ENCODE assay signal across 15 cellular contexts in the genomic region with DNA sequence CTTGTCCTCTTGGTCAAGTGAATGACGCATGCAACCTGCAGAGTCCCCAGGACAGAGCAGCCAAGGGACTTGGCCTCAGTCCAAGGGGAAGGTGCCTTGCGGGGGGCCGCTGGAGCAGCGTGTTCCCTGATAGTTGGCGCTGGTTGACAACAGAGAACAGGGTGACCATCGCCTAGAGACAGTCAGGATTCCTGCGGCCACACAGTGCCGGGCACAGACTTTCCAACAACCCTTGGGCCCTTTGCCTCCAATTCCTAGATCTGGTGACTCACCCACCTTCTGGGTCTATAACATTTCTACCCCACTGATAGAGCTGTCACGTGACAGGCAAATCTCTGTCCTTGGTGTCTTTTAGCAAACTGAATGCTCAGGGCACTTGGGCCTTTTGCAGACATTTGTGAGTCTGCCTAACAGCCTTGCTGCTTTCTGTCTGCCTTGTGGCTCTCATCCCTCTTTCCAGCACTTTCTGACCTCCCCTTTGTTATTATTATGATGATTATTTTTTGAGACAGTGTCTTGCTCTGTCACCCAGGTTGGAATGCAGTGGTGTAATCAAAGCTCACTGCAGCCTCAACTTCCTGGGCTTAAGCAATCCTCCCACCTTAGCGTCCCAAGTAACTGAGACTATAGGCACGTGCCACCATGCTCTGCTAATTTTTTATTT. TPM values are rescaled to one million over a fixed set of nuclear protein-coding genes. Genes with fewer than 3 reads are reported as not detected.
DNase-seq lines count a peak whose midpoint lies in the region; ATAC-seq and TF ChIP-seq lines count a peak whose summit lies in the region.
"Had no signal": no experiment of that assay in that cellular context is flagged by ENCODE, and none has a peak within 500 bp of the region (broad histone marks: within the 10 kb centered on the region; RNA-seq: fewer than 3 reads in every experiment).

No MANE protein-coding gene starts in this region.

- H3K27ac ChIP-seq in AG04450 (ENCODE audit: low read depth, low read length) (peak overlapping the region; percentile 31), adrenal gland (peak overlapping the region in 2 of 5 donors; percentile 34 to 35)
- no peak overlapping the region for H3K27ac ChIP-seq in naive thymus-derived CD4-positive, alpha-beta T cell (ENCODE audit: low read depth, low read length)

- 65 to 76% (median 67%) methylated on average over 4 to 11 of the region's 11 CpGs for WGBS in adrenal gland, 4 donors

- H3K36me3 ChIP-seq in adrenal gland (replicated peaks in 1 of 2): peaks cover 0 to 18% of the 10 kb centered on the region in 2 donors
- peaks cover 0 to 36% (median 0%) of the 10 kb centered on the region in 3 experiments for H3K36me3 ChIP-seq in naive thymus-derived CD4-positive, alpha-beta T cell (ENCODE audit: control insufficient read depth in 2 of 3, insufficient read depth in 3 of 3, low read length in 3 of 3)

- H3K4me1 ChIP-seq in adrenal gland (replicated peaks in 1 of 2): peaks cover 0 to 14% of the 10 kb centered on the region in 2 donors
- H3K4me1 ChIP-seq in naive thymus-derived CD4-positive, alpha-beta T cell (ENCODE audit: control insufficient read depth in 2 of 2, insufficient read depth in 2 of 2, low read length in 2 of 2): no peaks in the 10 kb centered on the region

- H3K4me3 Mint-ChIP-seq in naive thymus-derived CD4-positive, alpha-beta T cell: no peak overlapping the region
- no peak overlapping the region for H3K4me3 Mint-ChIP-seq in WTC11

- peak overlapping the region in 1 of 9 donors; percentile 80 for H3K27ac Mint-ChIP-seq in naive thymus-derived CD4-positive, alpha-beta T cell
- H3K27ac Mint-ChIP-seq in WTC11: no peak overlapping the region
- H3K27ac Mint-ChIP-seq: CD4-positive, CD25-positive, alpha-beta regulatory T cell had no signal

- no peaks in the 10 kb centered on the region for H3K27me3 Mint-ChIP-seq in naive thymus-derived CD4-positive, alpha-beta T cell
- no peaks in the 10 kb centered on the region for H3K27me3 Mint-ChIP-seq in WTC11 (ENCODE audit: low read depth)
- H3K27me3 Mint-ChIP-seq: CD4-positive, CD25-positive, alpha-beta regulatory T cell had no signal

- H3K27me3 ChIP-seq in AG04450 (ENCODE audit: control insufficient read depth, insufficient read depth, low read length) (no peaks in the 10 kb centered on the region), adrenal gland (no peaks in the 10 kb centered on the region)
- H3K27me3 ChIP-seq in naive thymus-derived CD4-positive, alpha-beta T cell (ENCODE audit: control insufficient read depth in 2 of 2, insufficient read depth in 2 of 2, low read length in 2 of 2): no peaks in the 10 kb centered on the region

- ATAC-seq in naive thymus-derived CD4-positive, alpha-beta T cell: no peak
- no peak for ATAC-seq in WTC11

- intact Hi-C loops in adrenal gland (cut with DNase I): loop anchor here in 1 of 2 donors (5.0 kb wide), 1 partner anchor 49 kb away; no protein-coding TSS in a partner anchor
- intact Hi-C loops in naive thymus-derived CD4-positive, alpha-beta T cell (cut with micrococcal nuclease): no loop called here

- TF ChIP-seq CTCF in AG04450 (IDR thresholded peaks at IDR 0.05; ENCODE audit: low read depth, low read length): no peak
- TF ChIP-seq CTCF in adrenal gland (IDR thresholded peaks at IDR 0.05): no peak
- no peak for TF ChIP-seq CTCF in fibroblast of villous mesenchyme (IDR thresholded peaks at IDR 0.05; ENCODE audit: insufficient read depth, low read depth, low read length)
- TF ChIP-seq CTCF in WTC11 (IDR thresholded peaks at IDR 0.05): no peak

- POLR2A ChIA-PET in AG04450 (lab: Yijun Ruan, JAX) (no interaction called here), WTC11 (lab: Charles Lee) (no interaction called here)
- POLR2A ChIA-PET in naive thymus-derived CD4-positive, alpha-beta T cell (lab: Charles Lee): no interaction called here

- H3K36me3 Mint-ChIP-seq in naive thymus-derived CD4-positive, alpha-beta T cell: peaks cover 0 to 35% (median 4%) of the 10 kb centered on the region in 5 donors
- H3K36me3 Mint-ChIP-seq in WTC11: peaks cover 72% of the 10 kb centered on the region

- H3K4me1 Mint-ChIP-seq in naive thymus-derived CD4-positive, alpha-beta T cell: no peaks in the 10 kb centered on the region
- no peaks in the 10 kb centered on the region for H3K4me1 Mint-ChIP-seq in WTC11

- CTCF ChIA-PET in AG04450 (lab: Charles Lee) (no interaction called here), WTC11 (lab: Charles Lee) (no interaction called here)
- CTCF ChIA-PET in naive thymus-derived CD4-positive, alpha-beta T cell (lab: Charles Lee): no interaction called here

- no peak for TF ChIP-seq POLR2A in adrenal gland (IDR thresholded peaks at IDR 0.05)

- H3K9me3 ChIP-seq in AG04450 (ENCODE audit: control insufficient read depth, insufficient read depth, low read length) (no peaks in the 10 kb centered on the region; the same call in 1 of the 2 replicates), adrenal gland (replicated peaks in 1 of 3) (no peaks in the 10 kb centered on the region)
- H3K9me3 ChIP-seq in naive thymus-derived CD4-positive, alpha-beta T cell (ENCODE audit: control insufficient read depth in 2 of 3, low read length in 3 of 3): no peaks in the 10 kb centered on the region

- H3K4me3 ChIP-seq in AG04450 (ENCODE audit: low read depth, low read length) (no peak overlapping the region), adrenal gland (no peak overlapping the region), fibroblast of villous mesenchyme (ENCODE audit: low read depth, low read length) (no peak overlapping the region)
- no peak overlapping the region for H3K4me3 ChIP-seq in naive thymus-derived CD4-positive, alpha-beta T cell (ENCODE audit: low read length)

- no peaks in the 10 kb centered on the region for H3K9me3 Mint-ChIP-seq in naive thymus-derived CD4-positive, alpha-beta T cell
- no peaks in the 10 kb centered on the region for H3K9me3 Mint-ChIP-seq in WTC11
- H3K9me3 Mint-ChIP-seq: CD4-positive, CD25-positive, alpha-beta regulatory T cell had no signal

- DNase-seq in AG04450 (ENCODE audit: low read depth, low spot score): no peak
- peak; percentile 42 for DNase-seq in HCEC 1CT
- DNase-seq in adrenal gland: peak in 5 of 7 donors; percentile 61 to 69 (median 67)
- peak; percentile 56 for DNase-seq in fibroblast of villous mesenchyme (ENCODE audit: low read depth)
- DNase-seq in SHP77 (lab: John Stamatoyannopoulos, UW): no peak
- DNase-seq in OCI-M2 (lab: John Stamatoyannopoulos, UW; ENCODE audit: unreplicated experiment): no peak
- DNase-seq in naive thymus-derived CD4-positive, alpha-beta T cell: no peak
- DNase-seq in WTC11 (ENCODE audit: low spot score): no peak
- DNase-seq: CD4-positive, CD25-positive, alpha-beta regulatory T cell; DMS79; GOT3; Kasumi-1; NCI-H1417; NCI-H2029; NCI-H510A had no signal

TF ChIP-seq in WTC11, 78 proteins besides CTCF, POLR2A, EP300 and RAD21 (continues in another document):
- TF ChIP-seq, protein P1, sequence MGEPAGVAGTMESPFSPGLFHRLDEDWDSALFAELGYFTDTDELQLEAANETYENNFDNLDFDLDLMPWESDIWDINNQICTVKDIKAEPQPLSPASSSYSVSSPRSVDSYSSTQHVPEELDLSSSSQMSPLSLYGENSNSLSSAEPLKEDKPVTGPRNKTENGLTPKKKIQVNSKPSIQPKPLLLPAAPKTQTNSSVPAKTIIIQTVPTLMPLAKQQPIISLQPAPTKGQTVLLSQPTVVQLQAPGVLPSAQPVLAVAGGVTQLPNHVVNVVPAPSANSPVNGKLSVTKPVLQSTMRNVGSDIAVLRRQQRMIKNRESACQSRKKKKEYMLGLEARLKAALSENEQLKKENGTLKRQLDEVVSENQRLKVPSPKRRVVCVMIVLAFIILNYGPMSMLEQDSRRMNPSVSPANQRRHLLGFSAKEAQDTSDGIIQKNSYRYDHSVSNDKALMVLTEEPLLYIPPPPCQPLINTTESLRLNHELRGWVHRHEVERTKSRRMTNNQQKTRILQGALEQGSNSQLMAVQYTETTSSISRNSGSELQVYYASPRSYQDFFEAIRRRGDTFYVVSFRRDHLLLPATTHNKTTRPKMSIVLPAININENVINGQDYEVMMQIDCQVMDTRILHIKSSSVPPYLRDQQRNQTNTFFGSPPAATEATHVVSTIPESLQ (CRISPR knock-in tag; IDR thresholded peaks at IDR 0.05): no peak

RNA-seq across cellular contexts. Expression of a gene that starts 11.9 kb away (rescaled TPM):
- polyA plus RNA-seq in AG04450 (2011; rRNA removed) (1.8 TPM in 2 replicates), adrenal gland (1 to 10 TPM in 1 of 3 donors, under 1 TPM in 2; 0.33 to 2.5 (median 0.98) TPM)
- 1.8 and 2.1 TPM in 2 replicates for polyA minus RNA-seq in AG04450 (2011; rRNA and poly(A)+ RNA removed)
- total RNA-seq in adrenal gland (1 to 10 TPM in 6 of 8 donors, under 1 TPM in 2; 0.53 to 8.2 (median 1.6) TPM), fibroblast of villous mesenchyme (6.9 and 8.4 TPM in 2 replicates), WTC11 (2021) (51.7 to 61.6 TPM (median 51.9 TPM) in 3 replicates)
- 10 to 100 TPM in 1 of 5 experiments, 1 to 10 TPM in 1, under 1 TPM in 2, not detected in 1; 0.32 to 16.7 (median 0.71) TPM for total RNA-seq in naive thymus-derived CD4-positive, alpha-beta T cell
- polyA plus RNA-seq in naive thymus-derived CD4-positive, alpha-beta T cell: under 1 TPM; 0.39 to 0.84 TPM
- total RNA-seq: CD4-positive, CD25-positive, alpha-beta regulatory T cell had no signal

RNA-seq across cellular contexts. Expression of a gene that starts 18.8 kb away (rescaled TPM):
- 2.3 and 2.5 TPM in 2 replicates for polyA plus RNA-seq in AG04450 (2011; rRNA removed)
- polyA minus RNA-seq in AG04450 (2011; rRNA and poly(A)+ RNA removed): 10.2 and 11.3 TPM in 2 replicates
- total RNA-seq in adrenal gland: 1 to 10 TPM; 1.6 to 3.4 (median 2.4) TPM
- 1 to 10 TPM in 1 of 3 donors, under 1 TPM in 2; 0.71 to 2.2 (median 0.84) TPM for polyA plus RNA-seq in adrenal gland
- 17.7 and 26.8 TPM in 2 replicates for total RNA-seq in fibroblast of villous mesenchyme
- 10 to 100 TPM in 1 of 5 experiments, 1 to 10 TPM in 4; 2.6 to 50.1 (median 3.4) TPM for total RNA-seq in naive thymus-derived CD4-positive, alpha-beta T cell
- 1 to 10 TPM in 1 of 2 donors, under 1 TPM in 1; 0.41 to 5.9 TPM for polyA plus RNA-seq in naive thymus-derived CD4-positive, alpha-beta T cell
- total RNA-seq in WTC11 (2021): 53.5 to 65.7 TPM (median 54.7 TPM) in 3 replicates

RNA-seq across cellular contexts. Expression of a gene that starts 23.0 kb away (rescaled TPM):
- polyA plus RNA-seq in AG04450 (2011; rRNA removed) (0.31 and 0.38 TPM in 2 replicates), adrenal gland (under 1 TPM in 1 of 3 donors, not detected in 2; 0.88 TPM)
- polyA minus RNA-seq in AG04450 (2011; rRNA and poly(A)+ RNA removed): 0.28 and 0.30 TPM in 2 replicates
- total RNA-seq in adrenal gland (1 to 10 TPM in 2 of 8 donors, under 1 TPM in 5, not detected in 1; 0.16 to 1.5 (median 0.32) TPM), fibroblast of villous mesenchyme (0.43 and 0.64 TPM in 2 replicates), WTC11 (2021) (0.82 to 0.92 TPM (median 0.89 TPM) in 3 replicates)
- not detected for total RNA-seq in naive thymus-derived CD4-positive, alpha-beta T cell
- not detected for polyA plus RNA-seq in naive thymus-derived CD4-positive, alpha-beta T cell
- total RNA-seq: CD4-positive, CD25-positive, alpha-beta regulatory T cell had no signal
- polyA plus RNA-seq: CD4-positive, CD25-positive, alpha-beta regulatory T cell had no signal

RNA-seq across cellular contexts. Expression of a gene that starts 26.9 kb away (rescaled TPM):
- polyA plus RNA-seq in AG04450 (2011; rRNA removed) (6.0 and 6.4 TPM in 2 replicates), adrenal gland (10 to 100 TPM in 1 of 3 donors, 1 to 10 TPM in 2; 3.9 to 13.8 (median 4.7) TPM)
- 12.0 and 13.2 TPM in 2 replicates for polyA minus RNA-seq in AG04450 (2011; rRNA and poly(A)+ RNA removed)
- total RNA-seq in adrenal gland (10 to 100 TPM; 12.7 to 18.5 (median 14.7) TPM), fibroblast of villous mesenchyme (15.5 and 19.4 TPM in 2 replicates), WTC11 (2021) (17.3 to 21.0 TPM (median 17.8 TPM) in 3 replicates)
- total RNA-seq in naive thymus-derived CD4-positive, alpha-beta T cell: 10 to 100 TPM in 2 of 5 experiments, 1 to 10 TPM in 3; 5.4 to 13.5 (median 9.2) TPM
- polyA plus RNA-seq in naive thymus-derived CD4-positive, alpha-beta T cell: 1 to 10 TPM; 1.7 to 2.5 TPM

Comparison
In these comparisons a context has a peak if more than half of its experiments do, and no peak if none do; other contexts are left out.
1. DNase-seq: peak in HCEC 1CT (single experiment), adrenal gland (5 of 7) and fibroblast of villous mesenchyme (single experiment); none in AG04450 (single experiment), SHP77 (0 of 2), OCI-M2 (single experiment), naive thymus-derived CD4-positive, alpha-beta T cell (0 of 9) and WTC11 (single experiment).